Comparison of ENCODE assay signal across 1 cellular context in the genomic region with DNA sequence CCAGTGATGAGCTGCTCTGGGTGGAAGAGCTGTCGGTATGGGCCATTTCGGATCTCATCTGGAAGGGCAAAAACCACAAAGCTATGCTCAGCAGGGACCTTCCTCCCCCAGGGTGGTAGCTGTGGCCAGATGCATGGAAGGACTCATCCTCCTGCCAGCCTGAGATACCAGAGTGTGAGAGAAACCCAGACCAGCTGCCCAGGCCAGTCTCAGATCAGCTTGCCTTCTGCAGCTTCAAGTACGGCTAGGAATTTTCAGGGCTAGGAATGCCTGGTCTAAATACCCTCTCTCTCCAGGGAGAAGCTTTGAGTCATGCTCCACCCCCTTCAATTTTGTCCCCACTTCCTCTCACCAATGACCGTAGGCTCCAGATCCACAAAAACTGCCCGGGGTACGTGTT.
A peak's percentile ranks its signal among the peaks of the same experiment; 100 is the strongest.
TF ChIP-seq lines count a peak whose summit lies in the region.

No MANE protein-coding gene starts in this region.

TF ChIP-seq in GM12878, 131 proteins besides CTCF, POLR2A, EP300 and RAD21:
- TF ChIP-seq ETV6 (conservative IDR thresholded peaks at IDR 0.05 in 1 of 2, IDR thresholded peaks at IDR 0.05 in 1 of 2; ENCODE audit: borderline replicate concordance in 1 of 2, low read depth in 1 of 2) (no peak), BCL11A (IDR thresholded peaks at IDR 0.05; ENCODE audit: low read depth, low read length) (no peak), WRNIP1 (IDR thresholded peaks at IDR 0.05; ENCODE audit: borderline replicate concordance, low read depth, low read length) (no peak), HDAC2 (IDR thresholded peaks at IDR 0.05) (no peak), FOS (IDR thresholded peaks at IDR 0.05; ENCODE audit: borderline replicate concordance, extremely low read depth, insufficient read length) (no peak), CEBPB (IDR thresholded peaks at IDR 0.05; ENCODE audit: borderline replicate concordance in 1 of 2, low read depth in 2 of 2, low read length in 2 of 2) (no peak), KLF5 (IDR thresholded peaks at IDR 0.05; ENCODE audit: partially characterized antibody) (no peak), ZNF622 (IDR thresholded peaks at IDR 0.05) (no peak), SPI1 (IDR thresholded peaks at IDR 0.05; ENCODE audit: borderline replicate concordance, insufficient read depth, low read depth, low read length) (peak; percentile 22; the same call in 1 of the 2 replicates), SIN3A (IDR thresholded peaks at IDR 0.05; ENCODE audit: low read depth, low read length) (no peak), ZNF207 (IDR thresholded peaks at IDR 0.05; ENCODE audit: borderline replicate concordance) (no peak), RUNX3 (IDR thresholded peaks at IDR 0.05; ENCODE audit: low read length) (0 out of 2 replicates have a peak, but pooled peaks have one; percentile 5)
- TF ChIP-seq, protein P1, sequence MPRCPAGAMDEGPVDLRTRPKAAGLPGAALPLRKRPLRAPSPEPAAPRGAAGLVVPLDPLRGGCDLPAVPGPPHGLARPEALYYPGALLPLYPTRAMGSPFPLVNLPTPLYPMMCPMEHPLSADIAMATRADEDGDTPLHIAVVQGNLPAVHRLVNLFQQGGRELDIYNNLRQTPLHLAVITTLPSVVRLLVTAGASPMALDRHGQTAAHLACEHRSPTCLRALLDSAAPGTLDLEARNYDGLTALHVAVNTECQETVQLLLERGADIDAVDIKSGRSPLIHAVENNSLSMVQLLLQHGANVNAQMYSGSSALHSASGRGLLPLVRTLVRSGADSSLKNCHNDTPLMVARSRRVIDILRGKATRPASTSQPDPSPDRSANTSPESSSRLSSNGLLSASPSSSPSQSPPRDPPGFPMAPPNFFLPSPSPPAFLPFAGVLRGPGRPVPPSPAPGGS (IDR thresholded peaks at IDR 0.05; ENCODE audit: borderline replicate concordance, insufficient read depth, low read depth, low read length, poor library complexity, severe bottlenecking), result no peak
- TF ChIP-seq, protein P2, sequence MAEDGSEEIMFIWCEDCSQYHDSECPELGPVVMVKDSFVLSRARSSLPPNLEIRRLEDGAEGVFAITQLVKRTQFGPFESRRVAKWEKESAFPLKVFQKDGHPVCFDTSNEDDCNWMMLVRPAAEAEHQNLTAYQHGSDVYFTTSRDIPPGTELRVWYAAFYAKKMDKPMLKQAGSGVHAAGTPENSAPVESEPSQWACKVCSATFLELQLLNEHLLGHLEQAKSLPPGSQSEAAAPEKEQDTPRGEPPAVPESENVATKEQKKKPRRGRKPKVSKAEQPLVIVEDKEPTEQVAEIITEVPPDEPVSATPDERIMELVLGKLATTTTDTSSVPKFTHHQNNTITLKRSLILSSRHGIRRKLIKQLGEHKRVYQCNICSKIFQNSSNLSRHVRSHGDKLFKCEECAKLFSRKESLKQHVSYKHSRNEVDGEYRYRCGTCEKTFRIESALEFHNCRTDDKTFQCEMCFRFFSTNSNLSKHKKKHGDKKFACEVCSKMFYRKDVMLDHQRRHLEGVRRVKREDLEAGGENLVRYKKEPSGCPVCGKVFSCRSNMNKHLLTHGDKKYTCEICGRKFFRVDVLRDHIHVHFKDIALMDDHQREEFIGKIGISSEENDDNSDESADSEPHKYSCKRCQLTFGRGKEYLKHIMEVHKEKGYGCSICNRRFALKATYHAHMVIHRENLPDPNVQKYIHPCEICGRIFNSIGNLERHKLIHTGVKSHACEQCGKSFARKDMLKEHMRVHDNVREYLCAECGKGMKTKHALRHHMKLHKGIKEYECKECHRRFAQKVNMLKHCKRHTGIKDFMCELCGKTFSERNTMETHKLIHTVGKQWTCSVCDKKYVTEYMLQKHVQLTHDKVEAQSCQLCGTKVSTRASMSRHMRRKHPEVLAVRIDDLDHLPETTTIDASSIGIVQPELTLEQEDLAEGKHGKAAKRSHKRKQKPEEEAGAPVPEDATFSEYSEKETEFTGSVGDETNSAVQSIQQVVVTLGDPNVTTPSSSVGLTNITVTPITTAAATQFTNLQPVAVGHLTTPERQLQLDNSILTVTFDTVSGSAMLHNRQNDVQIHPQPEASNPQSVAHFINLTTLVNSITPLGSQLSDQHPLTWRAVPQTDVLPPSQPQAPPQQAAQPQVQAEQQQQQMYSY (CRISPR knock-in tag; IDR thresholded peaks at IDR 0.05), result no peak
- TF ChIP-seq, protein P3, sequence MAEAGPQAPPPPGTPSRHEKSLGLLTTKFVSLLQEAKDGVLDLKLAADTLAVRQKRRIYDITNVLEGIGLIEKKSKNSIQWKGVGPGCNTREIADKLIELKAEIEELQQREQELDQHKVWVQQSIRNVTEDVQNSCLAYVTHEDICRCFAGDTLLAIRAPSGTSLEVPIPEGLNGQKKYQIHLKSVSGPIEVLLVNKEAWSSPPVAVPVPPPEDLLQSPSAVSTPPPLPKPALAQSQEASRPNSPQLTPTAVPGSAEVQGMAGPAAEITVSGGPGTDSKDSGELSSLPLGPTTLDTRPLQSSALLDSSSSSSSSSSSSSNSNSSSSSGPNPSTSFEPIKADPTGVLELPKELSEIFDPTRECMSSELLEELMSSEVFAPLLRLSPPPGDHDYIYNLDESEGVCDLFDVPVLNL (IDR thresholded peaks at IDR 0.05; ENCODE audit: low read depth, low read length), result no peak
- TF ChIP-seq, protein P4, sequence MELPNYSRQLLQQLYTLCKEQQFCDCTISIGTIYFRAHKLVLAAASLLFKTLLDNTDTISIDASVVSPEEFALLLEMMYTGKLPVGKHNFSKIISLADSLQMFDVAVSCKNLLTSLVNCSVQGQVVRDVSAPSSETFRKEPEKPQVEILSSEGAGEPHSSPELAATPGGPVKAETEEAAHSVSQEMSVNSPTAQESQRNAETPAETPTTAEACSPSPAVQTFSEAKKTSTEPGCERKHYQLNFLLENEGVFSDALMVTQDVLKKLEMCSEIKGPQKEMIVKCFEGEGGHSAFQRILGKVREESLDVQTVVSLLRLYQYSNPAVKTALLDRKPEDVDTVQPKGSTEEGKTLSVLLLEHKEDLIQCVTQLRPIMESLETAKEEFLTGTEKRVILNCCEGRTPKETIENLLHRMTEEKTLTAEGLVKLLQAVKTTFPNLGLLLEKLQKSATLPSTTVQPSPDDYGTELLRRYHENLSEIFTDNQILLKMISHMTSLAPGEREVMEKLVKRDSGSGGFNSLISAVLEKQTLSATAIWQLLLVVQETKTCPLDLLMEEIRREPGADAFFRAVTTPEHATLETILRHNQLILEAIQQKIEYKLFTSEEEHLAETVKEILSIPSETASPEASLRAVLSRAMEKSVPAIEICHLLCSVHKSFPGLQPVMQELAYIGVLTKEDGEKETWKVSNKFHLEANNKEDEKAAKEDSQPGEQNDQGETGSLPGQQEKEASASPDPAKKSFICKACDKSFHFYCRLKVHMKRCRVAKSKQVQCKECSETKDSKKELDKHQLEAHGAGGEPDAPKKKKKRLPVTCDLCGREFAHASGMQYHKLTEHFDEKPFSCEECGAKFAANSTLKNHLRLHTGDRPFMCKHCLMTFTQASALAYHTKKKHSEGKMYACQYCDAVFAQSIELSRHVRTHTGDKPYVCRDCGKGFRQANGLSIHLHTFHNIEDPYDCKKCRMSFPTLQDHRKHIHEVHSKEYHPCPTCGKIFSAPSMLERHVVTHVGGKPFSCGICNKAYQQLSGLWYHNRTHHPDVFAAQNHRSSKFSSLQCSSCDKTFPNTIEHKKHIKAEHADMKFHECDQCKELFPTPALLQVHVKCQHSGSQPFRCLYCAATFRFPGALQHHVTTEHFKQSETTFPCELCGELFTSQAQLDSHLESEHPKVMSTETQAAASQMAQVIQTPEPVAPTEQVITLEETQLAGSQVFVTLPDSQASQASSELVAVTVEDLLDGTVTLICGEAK (IDR thresholded peaks at IDR 0.05; ENCODE audit: borderline replicate concordance), result no peak
